ENCODE assay signal across 7 cellular contexts in genomic region chr5:131230406-131230805, GRCh38. TPM values are rescaled to one million over a fixed set of nuclear protein-coding genes. Genes with fewer than 3 reads are reported as not detected.
DNase-seq lines count a peak whose midpoint lies in the region; ATAC-seq, FAIRE-seq and TF ChIP-seq lines count a peak whose summit lies in the region.

No MANE protein-coding gene starts in this region.

- TF ChIP-seq CTCF in kidney (IDR thresholded peaks at IDR 0.05; ENCODE audit: borderline replicate concordance, extremely low read depth, insufficient read depth) (no peak), lower lobe of right lung (IDR thresholded peaks at IDR 0.05) (no peak)

- peak overlapping the region; percentile 33 to 88 (median 78) for H3K27ac Mint-ChIP-seq in naive B cell

- DNase-seq in HEK293T (ENCODE audit: extremely low spot score): peak; percentile 32
- DNase-seq in NCI-H2227 treated with DMSO at 0.1 percent for 48 hours (lab: John Stamatoyannopoulos, UW): peak; percentile 18
- DNase-seq in naive B cell: no peak
- no peak for DNase-seq in kidney
- no peak for DNase-seq in effector memory CD4-positive, alpha-beta T cell
- DNase-seq in lower lobe of right lung: no peak

- H3K4me3 Mint-ChIP-seq in naive B cell: peak overlapping the region in 3 of 8 donors; percentile 4 to 38 (median 9)

- H3K27ac ChIP-seq in kidney (ENCODE audit: low read depth in 2 of 2, low read length in 2 of 2) (no peak overlapping the region), lower lobe of right lung (no peak overlapping the region)
- no peak overlapping the region for H3K27ac ChIP-seq in effector memory CD4-positive, alpha-beta T cell (ENCODE audit: insufficient read depth, low read length, poor library complexity, severe bottlenecking)

- H3K9me3 ChIP-seq in kidney (ENCODE audit: control insufficient read depth in 1 of 2, low read length in 2 of 2): no peaks in the 10 kb centered on the region
- no peaks in the 10 kb centered on the region for H3K9me3 ChIP-seq in effector memory CD4-positive, alpha-beta T cell (ENCODE audit: control insufficient read depth, low read length)
- no peaks in the 10 kb centered on the region for H3K9me3 ChIP-seq in lower lobe of right lung

- FAIRE-seq in kidney (lab: Jason Lieb, UNC): no peak

- no peak overlapping the region for H3K9ac ChIP-seq in kidney (ENCODE audit: low read length in 2 of 2)

- no peaks in the 10 kb centered on the region for H3K27me3 Mint-ChIP-seq in naive B cell

- H3K36me3 ChIP-seq in kidney (ENCODE audit: control insufficient read depth in 1 of 2, insufficient read depth in 2 of 2, low read length in 2 of 2) (no peaks in the 10 kb centered on the region), lower lobe of right lung (no peaks in the 10 kb centered on the region)
- no peaks in the 10 kb centered on the region for H3K36me3 ChIP-seq in effector memory CD4-positive, alpha-beta T cell (ENCODE audit: control insufficient read depth, insufficient read depth, low read length)

- H3K27me3 ChIP-seq in effector memory CD4-positive, alpha-beta T cell (replicated peaks; ENCODE audit: control insufficient read depth, insufficient read depth, low read length, poor library complexity, severe bottlenecking): no peaks in the 10 kb centered on the region
- H3K27me3 ChIP-seq in lower lobe of right lung (ENCODE audit: low read depth): no peaks in the 10 kb centered on the region

- H3K4me1 Mint-ChIP-seq in naive B cell: peaks cover 15 to 32% (median 25%) of the 10 kb centered on the region in 3 donors

- H3K4me3 ChIP-seq in kidney (ENCODE audit: low read length in 2 of 2) (no peak overlapping the region), lower lobe of right lung (no peak overlapping the region)
- no peak overlapping the region for H3K4me3 ChIP-seq in effector memory CD4-positive, alpha-beta T cell (ENCODE audit: insufficient read depth, low read depth, low read length, poor library complexity, severe bottlenecking)

- ATAC-seq in GM19043 (IDR thresholded peaks at IDR 0.05; ENCODE audit: low read depth, unreplicated experiment) (peak; percentile 50), naive B cell (ENCODE audit: low read depth in 2 of 2) (peak; percentile 36 to 45), lower lobe of right lung (no peak)

- H3K4me1 ChIP-seq in kidney (ENCODE audit: control insufficient read depth in 1 of 2, insufficient read depth in 1 of 2, low read depth in 1 of 2, low read length in 2 of 2): no peaks in the 10 kb centered on the region
- H3K4me1 ChIP-seq in effector memory CD4-positive, alpha-beta T cell (ENCODE audit: control insufficient read depth, insufficient read depth, low read length, poor library complexity, severe bottlenecking): no peaks in the 10 kb centered on the region
- H3K4me1 ChIP-seq in lower lobe of right lung: no peaks in the 10 kb centered on the region

- POLR2A ChIA-PET in HEK293T (lab: Yijun Ruan, JAX): no interaction called here

- intact Hi-C loops in kidney (cut with DNase I) (no loop called here), lower lobe of right lung (cut with DNase I) (no loop called here)

- CTCF ChIA-PET in HEK293T (lab: Yijun Ruan, JAX): no interaction called here

- peaks cover 0 to 4% of the 10 kb centered on the region in 2 donors for H3K36me3 Mint-ChIP-seq in naive B cell

- no peaks in the 10 kb centered on the region for H3K9me3 Mint-ChIP-seq in naive B cell

TF ChIP-seq in HEK293T, 16 proteins besides CTCF, POLR2A, EP300 and RAD21:
- TF ChIP-seq SUZ12 (IDR thresholded peaks at IDR 0.05): no peak
- TF ChIP-seq ZNF384 (IDR thresholded peaks at IDR 0.05): no peak
- TF ChIP-seq HDGF (IDR thresholded peaks at IDR 0.05; ENCODE audit: borderline replicate concordance): no peak
- no peak for TF ChIP-seq LEF1 (IDR thresholded peaks at IDR 0.05; ENCODE audit: borderline replicate concordance)
- TF ChIP-seq FOXA1 (IDR thresholded peaks at IDR 0.05): no peak
- TF ChIP-seq FOXK2 (IDR thresholded peaks at IDR 0.05): no peak
- no peak for TF ChIP-seq TARDBP (IDR thresholded peaks at IDR 0.05)
- no peak for TF ChIP-seq ARNT (IDR thresholded peaks at IDR 0.05)
- no peak for TF ChIP-seq L3MBTL2 (conservative IDR thresholded peaks at IDR 0.05)
- TF ChIP-seq, protein P1, sequence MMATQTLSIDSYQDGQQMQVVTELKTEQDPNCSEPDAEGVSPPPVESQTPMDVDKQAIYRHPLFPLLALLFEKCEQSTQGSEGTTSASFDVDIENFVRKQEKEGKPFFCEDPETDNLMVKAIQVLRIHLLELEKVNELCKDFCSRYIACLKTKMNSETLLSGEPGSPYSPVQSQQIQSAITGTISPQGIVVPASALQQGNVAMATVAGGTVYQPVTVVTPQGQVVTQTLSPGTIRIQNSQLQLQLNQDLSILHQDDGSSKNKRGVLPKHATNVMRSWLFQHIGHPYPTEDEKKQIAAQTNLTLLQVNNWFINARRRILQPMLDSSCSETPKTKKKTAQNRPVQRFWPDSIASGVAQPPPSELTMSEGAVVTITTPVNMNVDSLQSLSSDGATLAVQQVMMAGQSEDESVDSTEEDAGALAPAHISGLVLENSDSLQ (IDR thresholded peaks at IDR 0.05): no peak
- no peak for TF ChIP-seq SP1 (IDR thresholded peaks at IDR 0.05)
TF ChIP-seq in HEK293T: peak in this region for 0.

RNA-seq across cellular contexts. Expression of gene CDC42SE2, which starts 33.4 kb away (rescaled TPM):
- 100 to 1,000 TPM; 168 to 314 (median 243) TPM for polyA plus RNA-seq in naive B cell (ENCODE audit: low read depth in 6 of 6)
- 90.7 TPM for total RNA-seq in kidney
- polyA plus RNA-seq in kidney (ENCODE audit: insufficient read depth, low read depth, low replicate concordance): 24.8 TPM
- 38.7 TPM for total RNA-seq in lower lobe of right lung

RNA-seq across cellular contexts. Expression of gene LYRM7, which starts 59.7 kb away (rescaled TPM):
- 10 to 100 TPM in 3 of 6 donors, 1 to 10 TPM in 3; 5.8 to 11.4 (median 9.6) TPM for polyA plus RNA-seq in naive B cell (ENCODE audit: low read depth in 6 of 6)
- 7.2 TPM for total RNA-seq in kidney
- polyA plus RNA-seq in kidney (ENCODE audit: insufficient read depth, low read depth, low replicate concordance): 5.4 TPM
- 5.5 TPM for total RNA-seq in lower lobe of right lung

Comparison
In these comparisons a context has a peak if more than half of its experiments do, and no peak if none do; other contexts are left out.
1. ATAC-seq: peak in GM19043 (single experiment) and naive B cell (2 of 2); none in lower lobe of right lung (0 of 2).
2. DNase-seq: peak in HEK293T (single experiment) and NCI-H2227 treated with DMSO at 0.1 percent for 48 hours (single experiment); none in naive B cell (single experiment), kidney (single experiment), effector memory CD4-positive, alpha-beta T cell (0 of 3) and lower lobe of right lung (single experiment).